In genomic region chr1:15151871-15152270, GRCh38 we compare ENCODE assay signal across 1 cellular context.
TF ChIP-seq lines count a peak whose summit lies in the region.

No MANE protein-coding gene starts in this region.

TF ChIP-seq in SK-N-SH, 30 proteins besides CTCF, POLR2A, EP300 and RAD21 (continued from another document):
- TF ChIP-seq IRF3 (IDR thresholded peaks at IDR 0.05; ENCODE audit: low read depth, low read length) (no peak), TCF12 (IDR thresholded peaks at IDR 0.05) (no peak), ELF1 (IDR thresholded peaks at IDR 0.05) (no peak), USF1 (IDR thresholded peaks at IDR 0.05; ENCODE audit: borderline replicate concordance, low read depth) (no peak), SMC3 (IDR thresholded peaks at IDR 0.05; ENCODE audit: low read depth, low read length) (no peak), TAF1 (IDR thresholded peaks at IDR 0.05; ENCODE audit: borderline replicate concordance, low read depth, low read length) (no peak), RXRA (IDR thresholded peaks at IDR 0.05; ENCODE audit: borderline replicate concordance, low read depth) (no peak)
